Comparison of ENCODE assay signal across 1 cellular context in genomic region chr9:127742435-127743088, GRCh38.
TF ChIP-seq lines count a peak whose summit lies in the region.

No MANE protein-coding gene starts in this region.

TF ChIP-seq in K562, 482 proteins besides CTCF, POLR2A, EP300 and RAD21 (continued from another document):
- TF ChIP-seq, protein P1, sequence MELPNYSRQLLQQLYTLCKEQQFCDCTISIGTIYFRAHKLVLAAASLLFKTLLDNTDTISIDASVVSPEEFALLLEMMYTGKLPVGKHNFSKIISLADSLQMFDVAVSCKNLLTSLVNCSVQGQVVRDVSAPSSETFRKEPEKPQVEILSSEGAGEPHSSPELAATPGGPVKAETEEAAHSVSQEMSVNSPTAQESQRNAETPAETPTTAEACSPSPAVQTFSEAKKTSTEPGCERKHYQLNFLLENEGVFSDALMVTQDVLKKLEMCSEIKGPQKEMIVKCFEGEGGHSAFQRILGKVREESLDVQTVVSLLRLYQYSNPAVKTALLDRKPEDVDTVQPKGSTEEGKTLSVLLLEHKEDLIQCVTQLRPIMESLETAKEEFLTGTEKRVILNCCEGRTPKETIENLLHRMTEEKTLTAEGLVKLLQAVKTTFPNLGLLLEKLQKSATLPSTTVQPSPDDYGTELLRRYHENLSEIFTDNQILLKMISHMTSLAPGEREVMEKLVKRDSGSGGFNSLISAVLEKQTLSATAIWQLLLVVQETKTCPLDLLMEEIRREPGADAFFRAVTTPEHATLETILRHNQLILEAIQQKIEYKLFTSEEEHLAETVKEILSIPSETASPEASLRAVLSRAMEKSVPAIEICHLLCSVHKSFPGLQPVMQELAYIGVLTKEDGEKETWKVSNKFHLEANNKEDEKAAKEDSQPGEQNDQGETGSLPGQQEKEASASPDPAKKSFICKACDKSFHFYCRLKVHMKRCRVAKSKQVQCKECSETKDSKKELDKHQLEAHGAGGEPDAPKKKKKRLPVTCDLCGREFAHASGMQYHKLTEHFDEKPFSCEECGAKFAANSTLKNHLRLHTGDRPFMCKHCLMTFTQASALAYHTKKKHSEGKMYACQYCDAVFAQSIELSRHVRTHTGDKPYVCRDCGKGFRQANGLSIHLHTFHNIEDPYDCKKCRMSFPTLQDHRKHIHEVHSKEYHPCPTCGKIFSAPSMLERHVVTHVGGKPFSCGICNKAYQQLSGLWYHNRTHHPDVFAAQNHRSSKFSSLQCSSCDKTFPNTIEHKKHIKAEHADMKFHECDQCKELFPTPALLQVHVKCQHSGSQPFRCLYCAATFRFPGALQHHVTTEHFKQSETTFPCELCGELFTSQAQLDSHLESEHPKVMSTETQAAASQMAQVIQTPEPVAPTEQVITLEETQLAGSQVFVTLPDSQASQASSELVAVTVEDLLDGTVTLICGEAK (IDR thresholded peaks at IDR 0.05): 0 out of 2 replicates have a peak, but pooled peaks have one; percentile 15
- TF ChIP-seq, protein P1 (CRISPR knock-in tag; IDR thresholded peaks at IDR 0.05): no peak
- no peak for TF ChIP-seq THRA (IDR thresholded peaks at IDR 0.05)
- no peak for TF ChIP-seq ZMIZ1 (IDR thresholded peaks at IDR 0.05; ENCODE audit: low read depth in 2 of 2, low read length in 2 of 2)
- no peak for TF ChIP-seq MCM2 (IDR thresholded peaks at IDR 0.05; ENCODE audit: low read depth)
- TF ChIP-seq RBFOX2 (IDR thresholded peaks at IDR 0.05; ENCODE audit: low read depth, low read length): no peak
- no peak for TF ChIP-seq USF2 (CRISPR knock-in tag; IDR thresholded peaks at IDR 0.05)
- TF ChIP-seq, protein P2, sequence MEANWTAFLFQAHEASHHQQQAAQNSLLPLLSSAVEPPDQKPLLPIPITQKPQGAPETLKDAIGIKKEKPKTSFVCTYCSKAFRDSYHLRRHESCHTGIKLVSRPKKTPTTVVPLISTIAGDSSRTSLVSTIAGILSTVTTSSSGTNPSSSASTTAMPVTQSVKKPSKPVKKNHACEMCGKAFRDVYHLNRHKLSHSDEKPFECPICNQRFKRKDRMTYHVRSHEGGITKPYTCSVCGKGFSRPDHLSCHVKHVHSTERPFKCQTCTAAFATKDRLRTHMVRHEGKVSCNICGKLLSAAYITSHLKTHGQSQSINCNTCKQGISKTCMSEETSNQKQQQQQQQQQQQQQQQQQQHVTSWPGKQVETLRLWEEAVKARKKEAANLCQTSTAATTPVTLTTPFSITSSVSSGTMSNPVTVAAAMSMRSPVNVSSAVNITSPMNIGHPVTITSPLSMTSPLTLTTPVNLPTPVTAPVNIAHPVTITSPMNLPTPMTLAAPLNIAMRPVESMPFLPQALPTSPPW (CRISPR knock-in tag; IDR thresholded peaks at IDR 0.05): peak; percentile 52
- no peak for TF ChIP-seq ZFP30 (CRISPR knock-in tag; IDR thresholded peaks at IDR 0.05; ENCODE audit: borderline replicate concordance)
